In genomic region chr13:96449920-96450319, GRCh38 we compare ENCODE assay signal across 32 cellular contexts.
"Had no signal": no experiment of that assay in that cellular context is flagged by ENCODE, and none has a peak within 500 bp of the region (broad histone marks: within the 10 kb centered on the region; RNA-seq: fewer than 3 reads in every experiment).

No MANE protein-coding gene starts in this region.

- H3K36me3 ChIP-seq: MG63 had no signal

- DNase-seq: Karpas-422, Kasumi-1, KG1, MG63, MM.1S, MV-4-11, NCI-H1048, NCI-H1092, NCI-H1105 treated with DMSO at 0.1 percent for 48 hours, NCI-H1417, NCI-H1417 treated with DMSO at 0.1 percent for 48 hours, NCI-H1436, NCI-H1436 treated with DMSO at 0.1 percent for 48 hours, NCI-H146, NCI-H1694, NCI-H1694 treated with DMSO at 0.1 percent for 48 hours, NCI-H187, NCI-H187 treated with DMSO at 0.1 percent for 48 hours, NCI-H2029, NCI-H2029 treated with DMSO at 0.1 percent for 48 hours, NCI-H2081, NCI-H2081 treated with DMSO at 0.1 percent for 48 hours, NCI-H2107, NCI-H2171, NCI-H2171 treated with DMSO at 0.1 percent for 48 hours, NCI-H2227 treated with DMSO at 0.1 percent for 48 hours, NCI-H226, NCI-H345, NCI-H446, NCI-H446 treated with DMSO at 0.1 percent for 48 hours, NCI-H510A had no signal

- H3K27ac ChIP-seq: KMS-11 had no signal

- H3K27me3 ChIP-seq: MG63 had no signal

- H3K9ac ChIP-seq: KMS-11 had no signal

- H3K9me3 ChIP-seq: MG63 had no signal

- H3K4me3 ChIP-seq: MG63 had no signal
